Comparison of ENCODE assay signal across 19 cellular contexts in genomic region chr10:106513328-106513727, GRCh38.
DNase-seq lines count a peak whose midpoint lies in the region; ATAC-seq, FAIRE-seq and TF ChIP-seq lines count a peak whose summit lies in the region.
"Had no signal": no experiment of that assay in that cellular context is flagged by ENCODE, and none has a peak within 500 bp of the region (broad histone marks: within the 10 kb centered on the region; RNA-seq: fewer than 3 reads in every experiment).

No MANE protein-coding gene starts in this region.

- H3K4me1 ChIP-seq in astrocyte (ENCODE audit: insufficient read depth, low read length), result peaks cover 4% of the 10 kb centered on the region
- H3K4me1 ChIP-seq: esophagus muscularis mucosa had no signal

- H2AFZ ChIP-seq in astrocyte (ENCODE audit: low read depth, low read length), result no peak overlapping the region
- H2AFZ ChIP-seq: neural progenitor cell had no signal

- no peak for FAIRE-seq in astrocyte (lab: Jason Lieb, UNC)
- FAIRE-seq: GM12892 had no signal

- H3K36me3 Mint-ChIP-seq in astrocyte (ENCODE audit: low read depth, unreplicated experiment) (no peaks in the 10 kb centered on the region), CD14-positive monocyte (no peaks in the 10 kb centered on the region)
- H3K36me3 Mint-ChIP-seq: neural progenitor cell; stimulated activated memory B cell treated with anti-CD40 and anti-IgM and Interleukin-4, amounts not matched to agents 10 μg/mL and 1 μg/mL and 100 μg/mL, for 72 hours had no signal

- intact Hi-C loops in sciatic nerve (cut with DNase I), result no loop called here
- intact Hi-C loops in CD14-positive monocyte (cut with micrococcal nuclease), result no loop called here

- no peaks in the 10 kb centered on the region for H4K20me1 ChIP-seq in astrocyte (ENCODE audit: insufficient read depth, low read length)

- no peak for TF ChIP-seq CTCF in astrocyte (IDR thresholded peaks at IDR 0.05; ENCODE audit: insufficient read depth, low read depth, low read length)
- no peak for TF ChIP-seq CTCF in CD14-positive monocyte (IDR thresholded peaks at IDR 0.05)

- H3K27ac Mint-ChIP-seq in astrocyte (ENCODE audit: unreplicated experiment) (no peak overlapping the region), CD14-positive monocyte (no peak overlapping the region)
- H3K27ac Mint-ChIP-seq: activated naive CD4-positive, alpha-beta T cell treated with anti-CD3 and anti-CD28 coated beads, Interleukin-2, amount 50 U/mL, for 72 hours; CD4-positive, alpha-beta T cell; neural progenitor cell; stimulated activated memory B cell treated with anti-CD40 and anti-IgM and Interleukin-4, amounts not matched to agents 10 μg/mL and 1 μg/mL and 100 μg/mL, for 72 hours had no signal

- no peaks in the 10 kb centered on the region for H3K36me3 ChIP-seq in astrocyte (ENCODE audit: insufficient read depth, low read length)
- H3K36me3 ChIP-seq: esophagus muscularis mucosa, neural progenitor cell had no signal

- no peak overlapping the region for H3K9ac ChIP-seq in astrocyte (ENCODE audit: low read length)
- H3K9ac ChIP-seq: neural progenitor cell had no signal

- H3K27ac ChIP-seq in astrocyte (ENCODE audit: low read depth, low read length), result no peak overlapping the region
- H3K27ac ChIP-seq: 22Rv1, esophagus muscularis mucosa, HL-60, neural progenitor cell had no signal

- H3K27me3 Mint-ChIP-seq in astrocyte (ENCODE audit: low read depth, unreplicated experiment) (no peaks in the 10 kb centered on the region), CD14-positive monocyte (ENCODE audit: low read depth in 3 of 3) (peaks cover 0 to 1% (median 0%) of the 10 kb centered on the region in 3 donors)
- H3K27me3 Mint-ChIP-seq: CD4-positive, alpha-beta T cell; stimulated activated memory B cell treated with anti-CD40 and anti-IgM and Interleukin-4, amounts not matched to agents 10 μg/mL and 1 μg/mL and 100 μg/mL, for 72 hours had no signal

- peaks cover 6% of the 10 kb centered on the region for H3K4me1 Mint-ChIP-seq in astrocyte (ENCODE audit: low read depth, unreplicated experiment)
- no peaks in the 10 kb centered on the region for H3K4me1 Mint-ChIP-seq in CD14-positive monocyte
- H3K4me1 Mint-ChIP-seq: stimulated activated memory B cell treated with anti-CD40 and anti-IgM and Interleukin-4, amounts not matched to agents 10 μg/mL and 1 μg/mL and 100 μg/mL, for 72 hours had no signal

- H3K4me2 ChIP-seq in astrocyte (ENCODE audit: low read length), result peak overlapping the region; percentile 47

- peak; percentile 83 for ATAC-seq in sciatic nerve
- ATAC-seq: activated naive CD4-positive, alpha-beta T cell treated with anti-CD3 and anti-CD28 coated beads, Interleukin-2, amount 50 U/mL, for 72 hours; stimulated activated memory B cell treated with anti-CD40 and anti-IgM and Interleukin-4, amounts not matched to agents 10 μg/mL and 1 μg/mL and 100 μg/mL, for 72 hours had no signal

- H3K79me2 ChIP-seq in astrocyte (ENCODE audit: insufficient read depth, low read length), result no peaks in the 10 kb centered on the region

- DNase-seq in NCI-H2081 (lab: John Stamatoyannopoulos, UW) (peak; percentile 15 to 20), NCI-H2081 treated with DMSO at 0.1 percent for 48 hours (lab: John Stamatoyannopoulos, UW) (no peak), astrocyte (ENCODE audit: low read depth) (peak; percentile 20), globus pallidus (ENCODE audit: low spot score) (peak; percentile 88), sciatic nerve (ENCODE audit: low spot score) (no peak), NK-92 (lab: John Stamatoyannopoulos, UW; ENCODE audit: unreplicated experiment) (no peak), NCI-H2029 treated with DMSO at 0.1 percent for 48 hours (lab: John Stamatoyannopoulos, UW) (no peak), CD14-positive monocyte (ENCODE audit: low spot score) (no peak)
- DNase-seq: activated CD4-positive, alpha-beta T cell treated with anti-CD3 and anti-CD28 coated beads for 1 hour; activated CD8-positive, alpha-beta memory T cell treated with anti-CD3 and anti-CD28 coated beads, Interleukin-2, amount 50 U/mL, for 4 hours; CD4-positive, alpha-beta T cell; NCI-H2029 had no signal

- H3K4me3 Mint-ChIP-seq in astrocyte (ENCODE audit: unreplicated experiment) (no peak overlapping the region), CD14-positive monocyte (no peak overlapping the region)
- H3K4me3 Mint-ChIP-seq: CD4-positive, alpha-beta T cell; neural progenitor cell; stimulated activated memory B cell treated with anti-CD40 and anti-IgM and Interleukin-4, amounts not matched to agents 10 μg/mL and 1 μg/mL and 100 μg/mL, for 72 hours had no signal

- no peaks in the 10 kb centered on the region for H3K27me3 ChIP-seq in astrocyte (ENCODE audit: insufficient read depth, low read length)
- H3K27me3 ChIP-seq: esophagus muscularis mucosa, neural progenitor cell had no signal

- H3K9me3 Mint-ChIP-seq in astrocyte (ENCODE audit: unreplicated experiment) (no peaks in the 10 kb centered on the region), CD14-positive monocyte (peaks cover 0 to 2% (median 0%) of the 10 kb centered on the region in 7 donors)
- H3K9me3 Mint-ChIP-seq: neural progenitor cell; stimulated activated memory B cell treated with anti-CD40 and anti-IgM and Interleukin-4, amounts not matched to agents 10 μg/mL and 1 μg/mL and 100 μg/mL, for 72 hours had no signal

- H3K4me3 ChIP-seq in astrocyte (ENCODE audit: insufficient read depth, low read depth, low read length), result no peak overlapping the region
- H3K4me3 ChIP-seq: esophagus muscularis mucosa, neural progenitor cell had no signal

- no peaks in the 10 kb centered on the region for H3K9me3 ChIP-seq in astrocyte (ENCODE audit: insufficient read depth, low read depth, low read length)
- H3K9me3 ChIP-seq: esophagus muscularis mucosa had no signal

Comparison
In these comparisons a context has a peak if more than half of its experiments do, and no peak if none do; other contexts are left out.
1. DNase-seq: peak in NCI-H2081 (2 of 2), astrocyte (single experiment) and globus pallidus (single experiment); none in NCI-H2081 treated with DMSO at 0.1 percent for 48 hours (single experiment), sciatic nerve (single experiment), NK-92 (single experiment), NCI-H2029 treated with DMSO at 0.1 percent for 48 hours (single experiment) and CD14-positive monocyte (single experiment).